19 cellular contexts compared by ENCODE assay signal in the genomic region with DNA sequence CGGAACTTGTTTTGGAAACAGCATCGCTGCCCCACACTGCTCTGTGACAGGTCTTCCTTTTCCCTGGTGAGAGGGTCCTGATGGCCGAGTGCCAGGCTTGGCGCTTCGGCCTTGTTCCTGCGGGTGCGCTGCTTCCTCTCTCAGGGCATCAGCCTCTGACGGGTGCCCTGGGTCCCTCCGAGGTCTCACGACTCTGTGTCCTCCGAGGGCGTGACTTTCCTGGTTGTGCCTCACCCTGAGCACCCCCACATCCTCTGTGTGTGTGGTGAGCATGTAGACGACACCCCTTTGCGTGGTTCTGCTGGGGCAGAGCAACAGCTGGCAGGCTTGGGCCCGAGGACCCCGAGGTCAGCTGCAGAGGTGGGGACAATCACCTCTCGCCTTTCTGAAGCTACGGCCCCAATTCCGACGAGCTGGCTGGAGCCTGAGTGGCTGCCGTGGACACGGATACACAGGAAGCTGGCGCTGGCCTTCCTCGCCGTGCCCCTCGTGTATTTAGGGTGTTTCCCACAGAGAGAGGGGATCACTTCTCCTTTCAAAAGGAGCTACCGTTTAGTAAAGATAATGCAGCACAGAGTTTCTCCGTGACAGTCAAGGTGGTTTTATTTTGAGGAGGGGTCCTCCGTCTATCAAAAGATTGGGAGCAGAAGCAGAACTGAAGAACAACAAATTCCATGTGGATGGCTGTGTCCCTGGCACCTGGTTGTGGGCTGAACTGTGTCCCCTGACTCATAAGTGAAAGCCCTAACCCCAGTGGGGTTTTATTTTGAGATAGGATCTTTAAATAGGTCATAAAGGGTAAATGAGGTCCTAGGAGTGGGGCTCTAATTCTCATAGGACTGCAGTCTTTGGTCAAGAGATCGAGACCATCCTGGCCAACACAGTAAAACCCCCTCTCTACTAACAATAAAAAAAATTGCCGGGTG. TPM values are rescaled to one million over a fixed set of nuclear protein-coding genes. Genes with fewer than 3 reads are reported as not detected.
DNase-seq lines count a peak whose midpoint lies in the region; ATAC-seq and TF ChIP-seq lines count a peak whose summit lies in the region.
"Had no signal": no experiment of that assay in that cellular context is flagged by ENCODE, and none has a peak within 500 bp of the region (broad histone marks: within the 10 kb centered on the region; RNA-seq: fewer than 3 reads in every experiment).

No MANE protein-coding gene starts in this region.

- in situ Hi-C loops in brain microvascular endothelial cell (cut with HindIII; ENCODE audit: low pct_ligation_motif_present, low sequenced_read_pairs): loop anchor here (25.0 kb wide), 1 partner anchor 1579 kb away; no protein-coding TSS in a partner anchor

- ATAC-seq in upper lobe of right lung (peak; percentile 31), GM21619 (IDR thresholded peaks at IDR 0.05; ENCODE audit: unreplicated experiment) (no peak)
- ATAC-seq: GM23338 had no signal

- H3K4me3 ChIP-seq in upper lobe of right lung: no peak overlapping the region
- H3K4me3 ChIP-seq in brain microvascular endothelial cell (ENCODE audit: low read depth, low read length): no peak overlapping the region
- H3K4me3 ChIP-seq: GM23338, SK-N-MC had no signal

- DNase-seq in NOMO-1 treated with DMSO at 0.1 percent for 48 hours (lab: John Stamatoyannopoulos, UW; ENCODE audit: unreplicated experiment): peak; percentile 12
- no peak for DNase-seq in NOMO-1 treated with dmso at 0.1 percent for 144 hours (lab: John Stamatoyannopoulos, UW; ENCODE audit: unreplicated experiment)
- peak; percentile 16 for DNase-seq in MV-4-11 (lab: John Stamatoyannopoulos, UW)
- DNase-seq in islet precursor cell: peak; percentile 29
- no peak for DNase-seq in upper lobe of right lung
- no peak for DNase-seq in NCI-H2029 treated with DMSO at 0.1 percent for 48 hours (lab: John Stamatoyannopoulos, UW)
- no peak for DNase-seq in brain microvascular endothelial cell
- DNase-seq: C1 segment of cervical spinal cord, NCI-H1417, NCI-H2029, NCI-H2171 treated with DMSO at 0.1 percent for 48 hours, NCI-H748 treated with DMSO at 0.1 percent for 48 hours, Right ventricle myocardium superior, T-helper 1 cell had no signal

- H3K27ac ChIP-seq in upper lobe of right lung: no peak overlapping the region
- H3K27ac ChIP-seq in brain microvascular endothelial cell: no peak overlapping the region
- H3K27ac ChIP-seq: 22Rv1, HL-60, SK-N-MC had no signal

- H3K36me3 ChIP-seq in upper lobe of right lung (no peaks in the 10 kb centered on the region), brain microvascular endothelial cell (replicated peaks) (no peaks in the 10 kb centered on the region)

- H3K9me3 ChIP-seq in upper lobe of right lung: no peaks in the 10 kb centered on the region

- no peak for TF ChIP-seq CTCF in upper lobe of right lung (IDR thresholded peaks at IDR 0.05)
- no peak for TF ChIP-seq CTCF in brain microvascular endothelial cell (IDR thresholded peaks at IDR 0.05; ENCODE audit: low read depth, low read length, missing control alignments)

- intact Hi-C loops in upper lobe of right lung (cut with DNase I): no loop called here

- no peaks in the 10 kb centered on the region for H3K4me1 ChIP-seq in upper lobe of right lung

- H3K27me3 ChIP-seq in upper lobe of right lung (no peaks in the 10 kb centered on the region), brain microvascular endothelial cell (replicated peaks) (no peaks in the 10 kb centered on the region)

RNA-seq across cellular contexts. Expression of a gene that starts 36.2 kb away (rescaled TPM):
- total RNA-seq in upper lobe of right lung: 65.0 TPM

Comparison
In these comparisons a context has a peak if more than half of its experiments do, and no peak if none do; other contexts are left out.
1. DNase-seq: peak in NOMO-1 treated with DMSO at 0.1 percent for 48 hours (single experiment), MV-4-11 (single experiment) and islet precursor cell (single experiment); none in NOMO-1 treated with dmso at 0.1 percent for 144 hours (single experiment), upper lobe of right lung (single experiment), NCI-H2029 treated with DMSO at 0.1 percent for 48 hours (single experiment) and brain microvascular endothelial cell (single experiment).